In the genomic region with DNA sequence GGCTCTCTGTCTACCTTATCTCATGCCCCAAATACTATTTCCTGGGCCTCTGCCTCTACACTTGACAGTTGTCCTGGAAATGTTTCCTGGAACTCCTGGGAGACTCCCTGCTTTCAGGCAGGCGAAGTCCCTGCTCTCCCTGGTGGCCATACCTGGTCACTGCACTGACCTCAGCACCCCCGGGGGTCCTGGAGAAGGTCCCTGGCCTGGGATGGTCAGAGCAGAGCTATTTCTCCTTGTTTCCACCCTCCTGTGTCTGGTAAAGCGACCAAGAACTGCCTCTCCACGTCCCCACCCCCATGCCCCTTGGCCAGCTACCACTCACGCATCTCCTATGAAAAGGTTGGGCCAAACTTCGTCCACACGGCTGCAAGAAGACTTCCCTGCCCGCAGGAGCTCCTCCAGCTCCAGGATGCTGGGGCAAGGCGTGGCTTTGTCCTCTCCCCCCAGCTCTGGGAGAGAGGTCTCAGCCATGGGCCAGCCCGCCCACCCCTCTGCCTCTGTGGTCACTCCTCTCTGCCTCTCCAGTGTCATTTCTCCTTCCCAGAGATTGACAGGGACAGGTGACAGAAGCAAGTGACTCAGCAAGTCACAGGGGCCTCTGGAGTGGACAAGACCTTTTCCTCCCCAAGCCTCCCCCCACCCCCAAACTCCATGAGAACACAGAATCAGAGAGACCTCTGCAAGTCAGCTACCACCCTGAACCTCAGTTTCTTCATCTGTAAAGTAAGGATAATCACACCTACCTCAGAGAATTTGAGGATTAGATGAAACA, we compare ENCODE assay signal across 8 cellular contexts. TPM values are rescaled to one million over a fixed set of nuclear protein-coding genes. Genes with fewer than 3 reads are reported as not detected.
DNase-seq lines count a peak whose midpoint lies in the region; ATAC-seq, FAIRE-seq and TF ChIP-seq lines count a peak whose summit lies in the region.

No MANE protein-coding gene starts in this region.

- ATAC-seq in GM19324 (IDR thresholded peaks at IDR 0.05; ENCODE audit: low FRiP score, unreplicated experiment) = no peak

- FAIRE-seq in urothelium cell line (lab: Jason Lieb, UNC) = no peak

- no peak overlapping the region for H3K4me3 ChIP-seq in WI38 (ENCODE audit: low read depth, low read length)

- DNase-seq in AG20443 (ENCODE audit: low spot score) (peak; percentile 67), GM13977 (ENCODE audit: low spot score) (no peak), iPS-NIHi11 (ENCODE audit: low spot score) (peak; percentile 84), urothelium cell line (ENCODE audit: low spot score) (peak; percentile 60), A172 (ENCODE audit: low spot score) (no peak), GDM1 (lab: John Stamatoyannopoulos, UW) (no peak)

- TF ChIP-seq CTCF in GM13977 (IDR thresholded peaks at IDR 0.05; ENCODE audit: extremely low read depth, insufficient read depth, missing control alignments) (peak; percentile 52), WI38 (IDR thresholded peaks at IDR 0.05; ENCODE audit: low read depth, low read length) (peak; percentile 58)

- in situ Hi-C loops in GM13977 (cut with MboI; ENCODE audit: low pct_unique_long_range_greater_than_20kb, low sequenced_read_pairs, unreplicated experiment) = no loop called here

RNA-seq across cellular contexts. Expression of gene SAMD8, which starts 2.6 kb away (rescaled TPM):
- 13.0 and 18.4 TPM in 2 replicates for total RNA-seq in A172 (2014; rRNA removed; shearing (Covaris generic))

Comparison
In these comparisons a context has a peak if more than half of its experiments do, and no peak if none do; other contexts are left out.
1. DNase-seq: peak in AG20443 (single experiment), iPS-NIHi11 (single experiment) and urothelium cell line (single experiment); none in GM13977 (single experiment), A172 (single experiment) and GDM1 (single experiment).